In the genomic region with DNA sequence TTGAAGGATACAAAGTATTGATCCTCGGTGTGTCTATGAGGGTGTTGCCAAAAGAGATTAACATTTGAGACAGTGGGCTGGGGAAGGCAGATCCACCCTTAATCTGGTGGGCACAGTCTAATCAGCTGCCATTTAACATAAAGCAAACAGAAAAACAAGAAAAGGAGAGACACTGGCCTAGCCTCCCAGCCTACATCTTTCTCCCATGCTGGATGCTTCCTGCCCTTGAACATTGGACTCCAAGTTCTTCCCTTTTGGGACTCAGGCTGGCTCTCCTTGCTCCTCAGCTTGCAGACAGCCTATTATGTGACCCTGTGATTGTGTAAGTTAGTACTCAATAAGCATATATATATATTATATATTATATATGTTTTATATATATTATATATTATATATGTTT, we compare ENCODE assay signal across 6 cellular contexts. TPM values are rescaled to one million over a fixed set of nuclear protein-coding genes. Genes with fewer than 3 reads are reported as not detected.
DNase-seq lines count a peak whose midpoint lies in the region; ATAC-seq, FAIRE-seq and TF ChIP-seq lines count a peak whose summit lies in the region.
"Not testable (repeated sequence)": the region's sequence is repeated elsewhere in the genome, so short reads cannot be mapped to it uniquely, and the experiment has no call there.

No MANE protein-coding gene starts in this region.

- H3K4me1 Mint-ChIP-seq in CD4-positive, alpha-beta memory T cell = not testable (repeated sequence)
- peaks cover 1 to 20% (median 3%) of the 10 kb centered on the region in 4 donors for H3K4me1 Mint-ChIP-seq in naive thymus-derived CD8-positive, alpha-beta T cell

- DNase-seq in CD4-positive, alpha-beta memory T cell = peak in 3 of 5 donors; percentile 15 to 43 (median 24)
- DNase-seq in M059J (ENCODE audit: low read depth) = peak; percentile 26
- DNase-seq in body of pancreas = peak; percentile 19 to 39 (median 37)
- DNase-seq in endothelial cell of umbilical vein (ENCODE audit: low read depth, low spot score) = not testable (repeated sequence)
- DNase-seq in myocyte (ENCODE audit: low read depth) = peak; percentile 39
- peak in 1 of 10 donors; percentile 21 for DNase-seq in naive thymus-derived CD8-positive, alpha-beta T cell

- H3K4me3 Mint-ChIP-seq in CD4-positive, alpha-beta memory T cell = not testable (repeated sequence)
- peak overlapping the region in 1 of 10 donors; percentile 39 for H3K4me3 Mint-ChIP-seq in naive thymus-derived CD8-positive, alpha-beta T cell

- 41 to 78% methylated on average over 1 of the region's 1 CpG for WGBS in body of pancreas, 2 donors

- H3K36me3 Mint-ChIP-seq in CD4-positive, alpha-beta memory T cell; naive thymus-derived CD8-positive, alpha-beta T cell: not testable (repeated sequence)

- TF ChIP-seq CTCF in body of pancreas (IDR thresholded peaks at IDR 0.05); endothelial cell of umbilical vein (IDR thresholded peaks at IDR 0.05; ENCODE audit: extremely low read depth in 1 of 2, insufficient read depth in 1 of 2, low read depth in 1 of 2, low read length in 2 of 2): not testable (repeated sequence)

- peak; percentile 58 for ATAC-seq in body of pancreas
- peak; percentile 20 to 59 for ATAC-seq in naive thymus-derived CD8-positive, alpha-beta T cell

- POLR2A ChIA-PET in CD4-positive, alpha-beta memory T cell (lab: Charles Lee; ENCODE audit: partially characterized antibody) = interaction anchor here (1.1 kb wide), 1 partner anchor 27 kb away, joined by 5 read pairs; no protein-coding TSS in a partner anchor
- POLR2A ChIA-PET in endothelial cell of umbilical vein (lab: Charles Lee); naive thymus-derived CD8-positive, alpha-beta T cell (lab: Charles Lee): not testable (repeated sequence)

- H3K4me1 ChIP-seq in CD4-positive, alpha-beta memory T cell (ENCODE audit: insufficient read depth, low read length); body of pancreas; endothelial cell of umbilical vein (ENCODE audit: control insufficient read depth, extremely low read depth, insufficient read depth, low read length): not testable (repeated sequence)

- H4K20me1 ChIP-seq in endothelial cell of umbilical vein (replicated peaks; ENCODE audit: control insufficient read depth, extremely low read depth, insufficient read depth, low read length) = not testable (repeated sequence)

- H3K9me1 ChIP-seq in endothelial cell of umbilical vein (replicated peaks; ENCODE audit: control insufficient read depth, extremely low read depth, insufficient read depth, low read length) = not testable (repeated sequence)

- CTCF ChIA-PET in CD4-positive, alpha-beta memory T cell (lab: Charles Lee; ENCODE audit: partially characterized antibody); endothelial cell of umbilical vein (lab: Charles Lee): not testable (repeated sequence)

- not testable (repeated sequence) for H3K27me3 ChIP-seq in CD4-positive, alpha-beta memory T cell (ENCODE audit: insufficient read depth, low read length); body of pancreas
- H3K27me3 ChIP-seq in endothelial cell of umbilical vein (ENCODE audit: control insufficient read depth in 2 of 2, insufficient read depth in 2 of 2, low read length in 2 of 2) = peaks cover 7 to 17% of the 10 kb centered on the region in 2 experiments

- H3K27ac ChIP-seq in CD4-positive, alpha-beta memory T cell (ENCODE audit: low read depth, low read length); body of pancreas; endothelial cell of umbilical vein (ENCODE audit: insufficient read depth, low read depth, low read length): not testable (repeated sequence)

- not testable (repeated sequence) for H3K36me3 ChIP-seq in CD4-positive, alpha-beta memory T cell (ENCODE audit: insufficient read depth, low read length); body of pancreas (replicated peaks in 1 of 2; ENCODE audit: insufficient read depth in 1 of 2, low read depth in 2 of 2); endothelial cell of umbilical vein (ENCODE audit: control insufficient read depth in 2 of 2, extremely low read depth in 1 of 2, insufficient read depth in 2 of 2, low read length in 2 of 2)

- H3K9ac ChIP-seq in endothelial cell of umbilical vein (replicated peaks; ENCODE audit: extremely low read depth, insufficient read depth, low read length) = not testable (repeated sequence)

- not testable (repeated sequence) for H3K9me3 Mint-ChIP-seq in CD4-positive, alpha-beta memory T cell; naive thymus-derived CD8-positive, alpha-beta T cell

- peak overlapping the region in 2 of 7 donors; percentile 34 to 37 for H3K27ac Mint-ChIP-seq in CD4-positive, alpha-beta memory T cell
- H3K27ac Mint-ChIP-seq in naive thymus-derived CD8-positive, alpha-beta T cell = peak overlapping the region in 4 of 10 donors; percentile 25 to 69 (median 40)

- not testable (repeated sequence) for H3K4me3 ChIP-seq in CD4-positive, alpha-beta memory T cell (ENCODE audit: low read length in 2 of 2); body of pancreas; endothelial cell of umbilical vein (replicated peaks in 1 of 3; ENCODE audit: insufficient read depth in 1 of 3, low read depth in 1 of 3, low read length in 3 of 3)

- not testable (repeated sequence) for H3K4me2 ChIP-seq in endothelial cell of umbilical vein (ENCODE audit: insufficient read depth, low read length)

- H3K79me2 ChIP-seq in endothelial cell of umbilical vein (ENCODE audit: control insufficient read depth, insufficient read depth, low read length) = not testable (repeated sequence)

- not testable (repeated sequence) for H3K9me3 ChIP-seq in CD4-positive, alpha-beta memory T cell (ENCODE audit: control insufficient read depth in 1 of 2, low read length in 2 of 2); body of pancreas; endothelial cell of umbilical vein (replicated peaks; ENCODE audit: control insufficient read depth, insufficient read depth, low read length)

- BruUV-seq in endothelial cell of umbilical vein (replicated peaks; lab: Mats Ljungman, UMichigan) = not testable (repeated sequence)

- TF ChIP-seq POLR2A in body of pancreas (IDR thresholded peaks at IDR 0.05); endothelial cell of umbilical vein (IDR thresholded peaks at IDR 0.05; ENCODE audit: low read depth, low read length): not testable (repeated sequence)

- dilution Hi-C loops in endothelial cell of umbilical vein (cut with MboI; ENCODE audit: extremely low pct_ligation_motif_present, low sequenced_read_pairs) = not testable (repeated sequence)

- not testable (repeated sequence) for H3K27me3 Mint-ChIP-seq in CD4-positive, alpha-beta memory T cell; naive thymus-derived CD8-positive, alpha-beta T cell

- peak; percentile 67 for FAIRE-seq in endothelial cell of umbilical vein (lab: Jason Lieb, UNC)

- intact Hi-C loops in CD4-positive, alpha-beta memory T cell (cut with micrococcal nuclease); body of pancreas (cut with DNase I); endothelial cell of umbilical vein (cut with micrococcal nuclease): not testable (repeated sequence)

- not testable (repeated sequence) for H2AFZ ChIP-seq in endothelial cell of umbilical vein (ENCODE audit: low read depth, low read length)

RNA-seq across cellular contexts. Expression of gene MICA, which starts 23.6 kb away (rescaled TPM):
- 10 to 100 TPM; 18.5 to 21.2 TPM for total RNA-seq in CD4-positive, alpha-beta memory T cell
- polyA plus RNA-seq in CD4-positive, alpha-beta memory T cell = 1 to 10 TPM; 3.5 to 5.4 TPM
- total RNA-seq in M059J (2014; rRNA removed; shearing (Covaris generic)) = 155 and 164 TPM in 2 replicates
- 10 to 100 TPM in 1 of 2 donors, 1 to 10 TPM in 1; 8.3 to 10.9 TPM for total RNA-seq in body of pancreas
- 42.5 and 45.2 TPM in 2 replicates for total RNA-seq in endothelial cell of umbilical vein
- polyA plus RNA-seq in endothelial cell of umbilical vein = 99.3 and 101 TPM in 2 replicates
- 90.1 and 96.4 TPM in 2 replicates for polyA plus RNA-seq in endothelial cell of umbilical vein (2011; cell fraction: cytosol; rRNA removed)
- 78.3 and 83.9 TPM in 2 replicates for polyA plus RNA-seq in endothelial cell of umbilical vein (2011; cell fraction: nucleus; rRNA removed)
- 63.2 and 84.8 TPM in 2 replicates for polyA plus RNA-seq in endothelial cell of umbilical vein (2012)
- polyA minus RNA-seq in endothelial cell of umbilical vein = 78.6 and 95.4 TPM in 2 replicates
- 19.3 TPM for polyA minus RNA-seq in endothelial cell of umbilical vein (2011; cell fraction: cytosol; rRNA and poly(A)+ RNA removed)
- 17.1 and 21.6 TPM in 2 replicates for polyA minus RNA-seq in endothelial cell of umbilical vein (2011; cell fraction: nucleus; rRNA and poly(A)+ RNA removed)
- total RNA-seq in myocyte = 32.5 and 55.9 TPM in 2 replicates
- polyA plus RNA-seq in myocyte (2012) = 62.4 TPM
- total RNA-seq in naive thymus-derived CD8-positive, alpha-beta T cell = 10 to 100 TPM; 21.0 to 21.9 TPM
- 1 to 10 TPM; 3.7 to 5.8 (median 5.5) TPM for polyA plus RNA-seq in naive thymus-derived CD8-positive, alpha-beta T cell
